ENCODE assay signal across 31 cellular contexts in the genomic region with DNA sequence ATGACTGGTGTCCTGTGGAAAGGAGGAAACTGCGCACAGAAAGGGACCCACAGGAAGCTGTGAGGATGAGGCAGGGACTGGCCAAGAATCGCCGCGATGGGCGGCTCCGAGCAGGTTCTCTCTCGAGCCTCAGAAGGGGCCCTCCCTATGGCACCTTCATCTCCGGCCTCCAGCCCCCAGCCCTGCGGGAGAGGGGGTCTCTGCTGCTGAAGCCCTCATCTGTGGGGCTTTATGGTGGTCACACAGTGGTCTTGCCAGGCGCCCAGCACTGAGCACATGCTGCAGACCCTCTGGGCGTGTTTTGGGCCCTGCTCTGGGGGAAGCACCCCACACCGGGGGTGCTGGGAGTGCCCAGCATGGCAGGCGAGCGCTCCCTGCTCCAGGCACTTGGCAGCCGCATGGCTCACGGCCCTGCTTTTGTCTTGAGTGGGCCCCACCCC.
"Had no signal": no experiment of that assay in that cellular context is flagged by ENCODE, and none has a peak within 500 bp of the region (broad histone marks: within the 10 kb centered on the region; RNA-seq: fewer than 3 reads in every experiment).

No MANE protein-coding gene starts in this region.

- H3K4me3 Mint-ChIP-seq: activated B cell treated with CpG ODN at 0.5 μM for 24 hours; activated CD4-positive, alpha-beta memory T cell treated with anti-CD3 and anti-CD28 coated beads for 36 hours; activated naive CD4-positive, alpha-beta T cell treated with anti-CD3 and anti-CD28 coated beads for 36 hours; activated T-cell treated with anti-CD3 and anti-CD28 coated beads, Interleukin-2, amount 50 U/mL, for 4 hours; activated T-helper 1 cell treated with anti-CD3 and anti-CD28 coated beads, Interleukin-12 subunit alpha, Interleukin-12 subunit beta, Interleukin-2, Interleukin-4 antibody, amounts not matched to agents 30 ng/mL and 10 ng/mL and 1 ng/mL, durations not matched to agents 14 hours and 24 hours and 36 hours had no signal

- H3K4me1 ChIP-seq: adrenal gland, breast epithelium had no signal

- FAIRE-seq: astrocyte, K562 had no signal

- DNase-seq: activated B cell treated with CpG ODN at 0.5 μM for 24 hours; activated CD4-positive, alpha-beta memory T cell treated with anti-CD3 and anti-CD28 coated beads for 36 hours; activated CD4-positive, alpha-beta T cell treated with anti-CD3 and anti-CD28 coated beads for 4 hours; activated CD4-positive, alpha-beta T cell treated with anti-CD3 and anti-CD28 coated beads, Interleukin-2, amount 50 U/mL, for 1 hour; activated CD4-positive, CD25-positive, alpha-beta regulatory T cell treated with anti-CD3 and anti-CD28 coated beads, Interleukin-2, amount 50 U/mL, for 72 hours; activated CD8-positive, alpha-beta memory T cell treated with anti-CD3 and anti-CD28 coated beads, Interleukin-2, amount 50 U/mL, for 4 hours; activated gamma-delta T cell treated with Interleukin-2 at 50 U/mL for 16 hours; activated naive CD4-positive, alpha-beta T cell treated with anti-CD3 and anti-CD28 coated beads for 36 hours; activated T-cell treated with anti-CD3 and anti-CD28 coated beads for 4 hours; activated T-cell treated with anti-CD3 and anti-CD28 coated beads, Interleukin-2, amount 50 U/mL, for 4 hours; adrenal gland; body of pancreas; caudate nucleus; NCI-H1105; NCI-H1417 treated with DMSO at 0.1 percent for 48 hours; NCI-H187 treated with DMSO at 0.1 percent for 48 hours; NCI-H2081; NCI-H226; NCI-H446 treated with DMSO at 0.1 percent for 48 hours; NCI-H524; SW 1271; T-helper 1 cell; T-helper 2 cell; T-helper 9 cell had no signal

- H3K27me3 ChIP-seq: adrenal gland, body of pancreas had no signal

- H3K9me3 Mint-ChIP-seq: activated B cell treated with CpG ODN at 0.5 μM for 24 hours; activated T-cell treated with anti-CD3 and anti-CD28 coated beads, Interleukin-2, amount 50 U/mL, for 4 hours had no signal

- H3K27ac Mint-ChIP-seq: activated B cell treated with CpG ODN at 0.5 μM for 24 hours; activated CD4-positive, alpha-beta memory T cell treated with anti-CD3 and anti-CD28 coated beads for 36 hours; activated naive CD4-positive, alpha-beta T cell treated with anti-CD3 and anti-CD28 coated beads for 36 hours; activated naive CD4-positive, alpha-beta T cell treated with anti-CD3 and anti-CD28 coated beads, Interleukin-2, amount 50 U/mL, for 72 hours; activated T-helper 1 cell treated with anti-CD3 and anti-CD28 coated beads, Interleukin-12 subunit alpha, Interleukin-12 subunit beta, Interleukin-2, Interleukin-4 antibody, amounts not matched to agents 30 ng/mL and 10 ng/mL and 1 ng/mL, durations not matched to agents 14 hours and 24 hours and 36 hours had no signal

- H3K4me1 Mint-ChIP-seq: activated B cell treated with CpG ODN at 0.5 μM for 24 hours had no signal

- H3K4me3 ChIP-seq: adrenal gland, body of pancreas, breast epithelium, K562 had no signal

- H3K36me3 Mint-ChIP-seq: activated CD4-positive, alpha-beta memory T cell treated with anti-CD3 and anti-CD28 coated beads for 36 hours; activated naive CD4-positive, alpha-beta T cell treated with anti-CD3 and anti-CD28 coated beads, Interleukin-2, amount 50 U/mL, for 72 hours had no signal

- ATAC-seq: activated naive CD4-positive, alpha-beta T cell treated with anti-CD3 and anti-CD28 coated beads, Interleukin-2, amount 50 U/mL, for 72 hours; activated T-cell treated with anti-CD3 and anti-CD28 coated beads, Interleukin-2, amount 50 U/mL, for 4 hours; body of pancreas; K562; Panc1 had no signal

- H3K27ac ChIP-seq: adrenal gland, body of pancreas, breast epithelium, VCaP had no signal

- H3K36me3 ChIP-seq: adrenal gland, breast epithelium had no signal

- H3K9me3 ChIP-seq: adrenal gland, body of pancreas had no signal

- H3K27me3 Mint-ChIP-seq: activated B cell treated with CpG ODN at 0.5 μM for 24 hours; activated CD4-positive, alpha-beta memory T cell treated with anti-CD3 and anti-CD28 coated beads for 36 hours had no signal
